8 cellular contexts compared by ENCODE assay signal in genomic region chr19:36915992-36916830, GRCh38. TPM values are rescaled to one million over a fixed set of nuclear protein-coding genes. Genes with fewer than 3 reads are reported as not detected.
A peak's percentile ranks its signal among the peaks of the same experiment; 100 is the strongest.
DNase-seq lines count a peak whose midpoint lies in the region; ATAC-seq and TF ChIP-seq lines count a peak whose summit lies in the region.

TSS of gene ZNF568 (plus strand) at chr19:36916332. CDS start at chr19:36922771, 6,439 bp downstream.
TSS of gene ZNF829 (minus strand) at chr19:36916291. CDS start at chr19:36915167, 1,124 bp downstream.

- no peaks in the 10 kb centered on the region for H3K9me2 ChIP-seq in DOHH2 (replicated peaks; ENCODE audit: control insufficient read depth, low read length)

- peaks cover 24% of the 10 kb centered on the region; the same call in 1 of the 2 replicates for H3K9me3 ChIP-seq in DOHH2 (ENCODE audit: control insufficient read depth, insufficient read depth, low read length)
- H3K9me3 ChIP-seq in left ventricle myocardium inferior (replicated peaks), result peaks cover 25% of the 10 kb centered on the region
- peaks cover 0 to 11% (median 8%) of the 10 kb centered on the region in 4 donors for H3K9me3 ChIP-seq in upper lobe of left lung

- peak within 1 kb of the TSS; percentile 46 for H3K4me3 ChIP-seq in DOHH2 (ENCODE audit: low read length)
- H3K4me3 ChIP-seq in left ventricle myocardium inferior, result peak within 1 kb of the TSS; percentile 82
- peak within 1 kb of the TSS; percentile 46 to 81 (median 66) for H3K4me3 ChIP-seq in upper lobe of left lung

- WGBS in upper lobe of left lung, 2 donors, result 0 to 1% methylated on average over 10 to 31 of the region's 57 CpGs

- no peaks in the 10 kb centered on the region for H3K27me3 ChIP-seq in DOHH2 (ENCODE audit: control insufficient read depth, low read length)
- H3K27me3 ChIP-seq in left ventricle myocardium inferior (ENCODE audit: low read depth), result no peaks in the 10 kb centered on the region
- no peaks in the 10 kb centered on the region for H3K27me3 ChIP-seq in upper lobe of left lung

- DNase-seq in M059J (ENCODE audit: low read depth) (peak; percentile 87), T-helper 1 cell (peak; percentile 84 to 95 (median 90)), amygdala (lab: John Stamatoyannopoulos, UW) (peak; percentile 52 to 97 (median 87)), left ventricle myocardium inferior (peak; percentile 91), posterior vena cava (ENCODE audit: low spot score) (peak; percentile 97), upper lobe of left lung (peak; percentile 89 to 94)

- H3K4me1 ChIP-seq in DOHH2 (ENCODE audit: control insufficient read depth, low read length) (peaks cover 2% of the 10 kb centered on the region; the same call in 1 of the 2 replicates), left ventricle myocardium inferior (peaks cover 28% of the 10 kb centered on the region), upper lobe of left lung (peaks cover 6 to 19% (median 12%) of the 10 kb centered on the region in 4 donors)

- TF ChIP-seq CTCF in DOHH2 (IDR thresholded peaks at IDR 0.05; ENCODE audit: low read depth, low read length, poor library complexity, severe bottlenecking) (peak; percentile 52), left ventricle myocardium inferior (IDR thresholded peaks at IDR 0.05; ENCODE audit: borderline replicate concordance) (peak; percentile 70), upper lobe of left lung (IDR thresholded peaks at IDR 0.05) (peak; percentile 25 to 84 (median 70))

- no peaks in the 10 kb centered on the region for H3K79me2 ChIP-seq in DOHH2 (ENCODE audit: control insufficient read depth, low read length)

- H3K36me3 ChIP-seq in DOHH2 (ENCODE audit: control insufficient read depth, low read length), result no peaks in the 10 kb centered on the region
- H3K36me3 ChIP-seq in left ventricle myocardium inferior, result peaks cover 60% of the 10 kb centered on the region
- peaks cover 0 to 24% (median 11%) of the 10 kb centered on the region in 4 donors for H3K36me3 ChIP-seq in upper lobe of left lung

- H3F3A ChIP-seq in DOHH2 (ENCODE audit: control insufficient read depth, insufficient read depth), result no peaks in the 10 kb centered on the region

- TF ChIP-seq EP300 in upper lobe of left lung (IDR thresholded peaks at IDR 0.05), result no peak

- intact Hi-C loops in left ventricle myocardium inferior (cut with micrococcal nuclease), result no loop called here
- intact Hi-C loops in posterior vena cava (cut with DNase I), result no loop called here

- H4K20me1 ChIP-seq in DOHH2 (ENCODE audit: control insufficient read depth, insufficient read depth, low read depth, low read length), result no peaks in the 10 kb centered on the region

- H3K4me2 ChIP-seq in DOHH2 (ENCODE audit: low read length), result peak within 1 kb of the TSS; percentile 34

- peak; percentile 89 for ATAC-seq in GM21786 (IDR thresholded peaks at IDR 0.05; ENCODE audit: unreplicated experiment)
- ATAC-seq in upper lobe of left lung (ENCODE audit: low FRiP score in 2 of 2), result peak; percentile 96 to 99

- H3K27ac ChIP-seq in DOHH2 (ENCODE audit: low read depth, low read length) (no peak within 1 kb of the TSS), left ventricle myocardium inferior (replicated peaks) (peak within 1 kb of the TSS; percentile 97), upper lobe of left lung (peak within 1 kb of the TSS; percentile 86 to 96 (median 94))

- TF ChIP-seq POLR2A in upper lobe of left lung (IDR thresholded peaks at IDR 0.05), result peak in 2 of 4 donors; percentile 22 to 35

RNA-seq across cellular contexts. Expression of gene ZNF568, which starts in this region (rescaled TPM):
- total RNA-seq in M059J (2014; rRNA removed; shearing (Covaris generic)), result 7.3 and 9.7 TPM in 2 replicates
- 7.1 TPM for total RNA-seq in left ventricle myocardium inferior
- 10 to 100 TPM; 11.5 to 13.0 TPM for total RNA-seq in posterior vena cava
- total RNA-seq in upper lobe of left lung, result 10 to 100 TPM in 2 of 6 donors, 1 to 10 TPM in 4; 4.8 to 12.3 (median 7.3) TPM

RNA-seq across cellular contexts. Expression of gene ZNF829, which starts in this region (rescaled TPM):
- 2.1 and 3.0 TPM in 2 replicates for total RNA-seq in M059J (2014; rRNA removed; shearing (Covaris generic))
- total RNA-seq in left ventricle myocardium inferior, result 2.3 TPM
- 1 to 10 TPM; 3.3 to 3.4 TPM for total RNA-seq in posterior vena cava
- 1 to 10 TPM in 5 of 6 donors, under 1 TPM in 1; 1.00 to 5.2 (median 1.8) TPM for total RNA-seq in upper lobe of left lung
